Comparison of ENCODE assay signal across 24 cellular contexts in genomic region chr22:37291559-37292298, GRCh38. TPM values are rescaled to one million over a fixed set of nuclear protein-coding genes. Genes with fewer than 3 reads are reported as not detected.
DNase-seq lines count a peak whose midpoint lies in the region; ATAC-seq lines count a peak whose summit lies in the region.
"Had no signal": no experiment of that assay in that cellular context is flagged by ENCODE, and none has a peak within 500 bp of the region (broad histone marks: within the 10 kb centered on the region; RNA-seq: fewer than 3 reads in every experiment).

No MANE protein-coding gene starts in this region.

- POLR2A ChIA-PET in activated CD4-positive, alpha-beta memory T cell treated with anti-CD3 and anti-CD28 coated beads for 36 hours (lab: Charles Lee) = no interaction called here
- POLR2A ChIA-PET in activated CD4-positive, alpha-beta memory T cell treated with anti-CD3 and anti-CD28 coated beads, Interleukin-2, amount 10 ng/mL, durations not matched to agents 7 days and 5 days (lab: Charles Lee) = interaction anchor here (0.8 kb wide), 1 partner anchor 12 kb away, joined by 3 read pairs; no protein-coding TSS in a partner anchor
- POLR2A ChIA-PET in CD4-positive, alpha-beta memory T cell (lab: Charles Lee; ENCODE audit: partially characterized antibody) = interaction anchor here (0.6 to 1.4 kb wide), 4 partner anchors 9 to 18 kb away, joined by 3 to 7 read pairs (median 4); partner anchors contain the start of gene CYTH4
- POLR2A ChIA-PET in activated CD8-positive, alpha-beta T cell treated with anti-CD3 and anti-CD28 coated beads, Interleukin-2, amount 10 ng/mL, durations not matched to agents 7 days and 5 days (lab: Charles Lee) = interaction anchor here (0.5 to 0.7 kb wide), 2 partner anchors 12 to 61 kb away, joined by 3 read pairs; no protein-coding TSS in a partner anchor
- POLR2A ChIA-PET in naive thymus-derived CD4-positive, alpha-beta T cell (lab: Charles Lee) = interaction anchor here (0.9 to 1.6 kb wide), 3 partner anchors 8 to 23 kb away, joined by 3 to 5 read pairs (median 4); no protein-coding TSS in a partner anchor

- no peaks in the 10 kb centered on the region for H3K9me3 ChIP-seq in CD4-positive, alpha-beta memory T cell (ENCODE audit: control insufficient read depth in 1 of 2, low read length in 2 of 2)
- H3K9me3 ChIP-seq in naive thymus-derived CD4-positive, alpha-beta T cell (ENCODE audit: control insufficient read depth in 2 of 3, low read length in 3 of 3) = no peaks in the 10 kb centered on the region
- H3K9me3 ChIP-seq: suprapubic skin had no signal

- no peak for ATAC-seq in activated CD8-positive, alpha-beta T cell treated with anti-CD3 and anti-CD28 coated beads, Interleukin-2, amount 10 ng/mL, durations not matched to agents 7 days and 5 days
- no peak for ATAC-seq in naive thymus-derived CD4-positive, alpha-beta T cell
- ATAC-seq in GM19452 (IDR thresholded peaks at IDR 0.05; ENCODE audit: unreplicated experiment) = no peak
- ATAC-seq: activated T-cell treated with anti-CD3 and anti-CD28 coated beads, Interleukin-2, amount 50 U/mL, for 4 hours; HCT116; left lobe of liver had no signal

- H3K27me3 Mint-ChIP-seq in activated CD4-positive, alpha-beta memory T cell treated with anti-CD3 and anti-CD28 coated beads for 36 hours = no peaks in the 10 kb centered on the region
- H3K27me3 Mint-ChIP-seq in activated CD4-positive, alpha-beta memory T cell treated with anti-CD3 and anti-CD28 coated beads, Interleukin-2, amount 10 ng/mL, durations not matched to agents 7 days and 5 days = no peaks in the 10 kb centered on the region
- H3K27me3 Mint-ChIP-seq in CD4-positive, alpha-beta memory T cell = no peaks in the 10 kb centered on the region
- H3K27me3 Mint-ChIP-seq in activated CD8-positive, alpha-beta T cell treated with anti-CD3 and anti-CD28 coated beads, Interleukin-2, amount 10 ng/mL, durations not matched to agents 7 days and 5 days (ENCODE audit: low read depth) = no peaks in the 10 kb centered on the region
- no peaks in the 10 kb centered on the region for H3K27me3 Mint-ChIP-seq in naive thymus-derived CD4-positive, alpha-beta T cell

- H3K4me1 ChIP-seq in CD4-positive, alpha-beta memory T cell (ENCODE audit: insufficient read depth, low read length) = peaks cover 65% of the 10 kb centered on the region
- H3K4me1 ChIP-seq in naive thymus-derived CD4-positive, alpha-beta T cell (ENCODE audit: control insufficient read depth in 2 of 2, insufficient read depth in 2 of 2, low read length in 2 of 2) = peaks cover 13 to 28% of the 10 kb centered on the region in 2 donors
- H3K4me1 ChIP-seq: suprapubic skin had no signal

- peaks cover 73% of the 10 kb centered on the region for H3K4me1 Mint-ChIP-seq in activated CD4-positive, alpha-beta memory T cell treated with anti-CD3 and anti-CD28 coated beads for 36 hours (ENCODE audit: low read depth)
- peaks cover 77% of the 10 kb centered on the region for H3K4me1 Mint-ChIP-seq in activated CD4-positive, alpha-beta memory T cell treated with anti-CD3 and anti-CD28 coated beads, Interleukin-2, amount 10 ng/mL, durations not matched to agents 7 days and 5 days
- H3K4me1 Mint-ChIP-seq in CD4-positive, alpha-beta memory T cell = peaks cover 30 to 86% (median 64%) of the 10 kb centered on the region in 4 donors
- peaks cover 87% of the 10 kb centered on the region for H3K4me1 Mint-ChIP-seq in activated CD8-positive, alpha-beta T cell treated with anti-CD3 and anti-CD28 coated beads, Interleukin-2, amount 10 ng/mL, durations not matched to agents 7 days and 5 days (ENCODE audit: low read depth)
- peaks cover 57 to 86% (median 82%) of the 10 kb centered on the region in 7 donors for H3K4me1 Mint-ChIP-seq in naive thymus-derived CD4-positive, alpha-beta T cell

- H3K27ac Mint-ChIP-seq in activated CD4-positive, alpha-beta memory T cell treated with anti-CD3 and anti-CD28 coated beads for 36 hours = peak overlapping the region; percentile 55
- H3K27ac Mint-ChIP-seq in activated CD4-positive, alpha-beta memory T cell treated with anti-CD3 and anti-CD28 coated beads, Interleukin-2, amount 10 ng/mL, durations not matched to agents 7 days and 5 days = no peak overlapping the region
- H3K27ac Mint-ChIP-seq in CD4-positive, alpha-beta memory T cell = peak overlapping the region; percentile 35 to 92 (median 68)
- H3K27ac Mint-ChIP-seq in activated CD8-positive, alpha-beta T cell treated with anti-CD3 and anti-CD28 coated beads, Interleukin-2, amount 10 ng/mL, durations not matched to agents 7 days and 5 days = peak overlapping the region; percentile 57
- H3K27ac Mint-ChIP-seq in naive thymus-derived CD4-positive, alpha-beta T cell = peak overlapping the region in 8 of 9 donors; percentile 28 to 74 (median 68)

- no peak for DNase-seq in activated CD4-positive, alpha-beta memory T cell treated with anti-CD3 and anti-CD28 coated beads for 36 hours
- DNase-seq in activated CD4-positive, alpha-beta memory T cell treated with anti-CD3 and anti-CD28 coated beads, Interleukin-2, amount 10 ng/mL, durations not matched to agents 7 days and 5 days = no peak
- no peak for DNase-seq in CD4-positive, alpha-beta memory T cell
- DNase-seq in activated CD8-positive, alpha-beta T cell treated with anti-CD3 and anti-CD28 coated beads, Interleukin-2, amount 10 ng/mL, durations not matched to agents 7 days and 5 days = no peak
- no peak for DNase-seq in naive thymus-derived CD4-positive, alpha-beta T cell
- no peak for DNase-seq in effector CD4-positive, alpha-beta T cell
- no peak for DNase-seq in activated gamma-delta T cell (lab: John Stamatoyannopoulos, UW)
- DNase-seq: activated T-cell treated with anti-CD3 and anti-CD28 coated beads, Interleukin-2, amount 50 U/mL, for 4 hours; amniotic stem cell; heart right ventricle; NCI-H1417 treated with DMSO at 0.1 percent for 48 hours; NK-92 treated with Interleukin-12 subunit alpha and Interleukin-12 subunit beta, amount 100 ng/mL, for 24 hours; SIG-M5 had no signal

- H3K36me3 ChIP-seq in CD4-positive, alpha-beta memory T cell (ENCODE audit: insufficient read depth, low read length) = peaks cover 79% of the 10 kb centered on the region
- peaks cover 21 to 91% (median 32%) of the 10 kb centered on the region in 3 experiments for H3K36me3 ChIP-seq in naive thymus-derived CD4-positive, alpha-beta T cell (ENCODE audit: control insufficient read depth in 2 of 3, insufficient read depth in 3 of 3, low read length in 3 of 3)
- H3K36me3 ChIP-seq: suprapubic skin had no signal

- no peak overlapping the region for H3K27ac ChIP-seq in CD4-positive, alpha-beta memory T cell (ENCODE audit: low read depth, low read length)
- H3K27ac ChIP-seq in naive thymus-derived CD4-positive, alpha-beta T cell (ENCODE audit: low read depth, low read length) = no peak overlapping the region
- H3K27ac ChIP-seq: epithelial cell of prostate, heart right ventricle, suprapubic skin had no signal

- peaks cover 37% of the 10 kb centered on the region for H3K36me3 Mint-ChIP-seq in activated CD4-positive, alpha-beta memory T cell treated with anti-CD3 and anti-CD28 coated beads for 36 hours
- peaks cover 85% of the 10 kb centered on the region for H3K36me3 Mint-ChIP-seq in activated CD4-positive, alpha-beta memory T cell treated with anti-CD3 and anti-CD28 coated beads, Interleukin-2, amount 10 ng/mL, durations not matched to agents 7 days and 5 days (ENCODE audit: low read depth)
- peaks cover 59 to 82% of the 10 kb centered on the region in 2 donors for H3K36me3 Mint-ChIP-seq in CD4-positive, alpha-beta memory T cell
- peaks cover 88% of the 10 kb centered on the region for H3K36me3 Mint-ChIP-seq in activated CD8-positive, alpha-beta T cell treated with anti-CD3 and anti-CD28 coated beads, Interleukin-2, amount 10 ng/mL, durations not matched to agents 7 days and 5 days (ENCODE audit: low read depth)
- peaks cover 19 to 71% (median 52%) of the 10 kb centered on the region in 5 donors for H3K36me3 Mint-ChIP-seq in naive thymus-derived CD4-positive, alpha-beta T cell

- H3K27me3 ChIP-seq in CD4-positive, alpha-beta memory T cell (ENCODE audit: insufficient read depth, low read length) = no peaks in the 10 kb centered on the region
- H3K27me3 ChIP-seq in naive thymus-derived CD4-positive, alpha-beta T cell (ENCODE audit: control insufficient read depth in 2 of 2, insufficient read depth in 2 of 2, low read length in 2 of 2) = no peaks in the 10 kb centered on the region

- H3K4me3 Mint-ChIP-seq in activated CD4-positive, alpha-beta memory T cell treated with anti-CD3 and anti-CD28 coated beads for 36 hours = no peak overlapping the region
- no peak overlapping the region for H3K4me3 Mint-ChIP-seq in activated CD4-positive, alpha-beta memory T cell treated with anti-CD3 and anti-CD28 coated beads, Interleukin-2, amount 10 ng/mL, durations not matched to agents 7 days and 5 days
- no peak overlapping the region for H3K4me3 Mint-ChIP-seq in CD4-positive, alpha-beta memory T cell
- no peak overlapping the region for H3K4me3 Mint-ChIP-seq in activated CD8-positive, alpha-beta T cell treated with anti-CD3 and anti-CD28 coated beads, Interleukin-2, amount 10 ng/mL, durations not matched to agents 7 days and 5 days
- H3K4me3 Mint-ChIP-seq in naive thymus-derived CD4-positive, alpha-beta T cell = no peak overlapping the region
- H3K4me3 Mint-ChIP-seq: activated T-cell treated with anti-CD3 and anti-CD28 coated beads, Interleukin-2, amount 50 U/mL, for 4 hours had no signal

- intact Hi-C loops in activated CD4-positive, alpha-beta memory T cell treated with anti-CD3 and anti-CD28 coated beads for 36 hours (cut with micrococcal nuclease) = no loop called here
- intact Hi-C loops in CD4-positive, alpha-beta memory T cell (cut with micrococcal nuclease) = no loop called here
- intact Hi-C loops in naive thymus-derived CD4-positive, alpha-beta T cell (cut with micrococcal nuclease) = no loop called here

- H3K9me3 Mint-ChIP-seq in activated CD4-positive, alpha-beta memory T cell treated with anti-CD3 and anti-CD28 coated beads for 36 hours = no peaks in the 10 kb centered on the region
- no peaks in the 10 kb centered on the region for H3K9me3 Mint-ChIP-seq in activated CD4-positive, alpha-beta memory T cell treated with anti-CD3 and anti-CD28 coated beads, Interleukin-2, amount 10 ng/mL, durations not matched to agents 7 days and 5 days
- peaks cover 0 to 3% (median 0%) of the 10 kb centered on the region in 8 donors for H3K9me3 Mint-ChIP-seq in CD4-positive, alpha-beta memory T cell
- no peaks in the 10 kb centered on the region for H3K9me3 Mint-ChIP-seq in activated CD8-positive, alpha-beta T cell treated with anti-CD3 and anti-CD28 coated beads, Interleukin-2, amount 10 ng/mL, durations not matched to agents 7 days and 5 days (ENCODE audit: insufficient read depth)
- peaks cover 0 to 4% (median 0%) of the 10 kb centered on the region in 11 donors for H3K9me3 Mint-ChIP-seq in naive thymus-derived CD4-positive, alpha-beta T cell
- H3K9me3 Mint-ChIP-seq: activated T-cell treated with anti-CD3 and anti-CD28 coated beads, Interleukin-2, amount 50 U/mL, for 4 hours had no signal

- CTCF ChIA-PET in activated CD4-positive, alpha-beta memory T cell treated with anti-CD3 and anti-CD28 coated beads for 36 hours (lab: Charles Lee) = interaction anchor here (0.6 to 1.1 kb wide), 4 partner anchors 8 to 181 kb away, joined by 3 read pairs; no protein-coding TSS in a partner anchor
- CTCF ChIA-PET in activated CD4-positive, alpha-beta memory T cell treated with anti-CD3 and anti-CD28 coated beads, Interleukin-2, amount 10 ng/mL, durations not matched to agents 7 days and 5 days (lab: Charles Lee) = no interaction called here
- CTCF ChIA-PET in CD4-positive, alpha-beta memory T cell (lab: Charles Lee; ENCODE audit: partially characterized antibody) = interaction anchor here (1.3 kb wide), 1 partner anchor 25 kb away, joined by 3 read pairs; no protein-coding TSS in a partner anchor
- CTCF ChIA-PET in activated CD8-positive, alpha-beta T cell treated with anti-CD3 and anti-CD28 coated beads, Interleukin-2, amount 10 ng/mL, durations not matched to agents 7 days and 5 days (lab: Charles Lee) = interaction anchor here (1.6 to 1.8 kb wide), 2 partner anchors 14 to 31 kb away, joined by 3 to 4 read pairs; no protein-coding TSS in a partner anchor
- CTCF ChIA-PET in naive thymus-derived CD4-positive, alpha-beta T cell (lab: Charles Lee) = no interaction called here

- no peak overlapping the region for H3K4me3 ChIP-seq in CD4-positive, alpha-beta memory T cell (ENCODE audit: low read length in 2 of 2)
- no peak overlapping the region for H3K4me3 ChIP-seq in naive thymus-derived CD4-positive, alpha-beta T cell (ENCODE audit: low read length)
- H3K4me3 ChIP-seq: heart right ventricle, suprapubic skin had no signal

RNA-seq across cellular contexts. Expression of gene CYTH4, which starts 9.4 kb away (rescaled TPM):
- 10 to 100 TPM; 58.7 to 60.5 TPM for total RNA-seq in activated CD4-positive, alpha-beta memory T cell treated with anti-CD3 and anti-CD28 coated beads for 36 hours
- 100 to 1,000 TPM; 114 to 126 TPM for total RNA-seq in activated CD4-positive, alpha-beta memory T cell treated with anti-CD3 and anti-CD28 coated beads, Interleukin-2, amount 10 ng/mL, durations not matched to agents 7 days and 5 days
- 100 to 1,000 TPM; 169 to 177 TPM for total RNA-seq in CD4-positive, alpha-beta memory T cell
- 10 to 100 TPM; 39.4 to 57.0 TPM for polyA plus RNA-seq in CD4-positive, alpha-beta memory T cell
- total RNA-seq in activated CD8-positive, alpha-beta T cell treated with anti-CD3 and anti-CD28 coated beads, Interleukin-2, amount 10 ng/mL, durations not matched to agents 7 days and 5 days = 100 to 1,000 TPM; 107 to 114 TPM
- total RNA-seq in naive thymus-derived CD4-positive, alpha-beta T cell = 100 to 1,000 TPM; 123 to 227 (median 214) TPM
- 10 to 100 TPM; 49.5 to 71.1 TPM for polyA plus RNA-seq in naive thymus-derived CD4-positive, alpha-beta T cell
- total RNA-seq: A673, bronchial epithelial cell, MCF 10A, NCI-H460 had no signal
- polyA plus RNA-seq: BJ, neural cell had no signal

RNA-seq across cellular contexts. Expression of gene RAC2, which starts 47.7 kb away (rescaled TPM):
- total RNA-seq in activated CD4-positive, alpha-beta memory T cell treated with anti-CD3 and anti-CD28 coated beads for 36 hours = 100 to 1,000 TPM; 714 to 727 TPM
- total RNA-seq in activated CD4-positive, alpha-beta memory T cell treated with anti-CD3 and anti-CD28 coated beads, Interleukin-2, amount 10 ng/mL, durations not matched to agents 7 days and 5 days = 1,000 to 10,000 TPM in 1 of 2 experiments, 100 to 1,000 TPM in 1; 984 to 1,005 TPM
- total RNA-seq in CD4-positive, alpha-beta memory T cell = 100 to 1,000 TPM; 304 to 318 TPM
- 100 to 1,000 TPM; 724 to 917 TPM for polyA plus RNA-seq in CD4-positive, alpha-beta memory T cell
- 1,000 to 10,000 TPM; 1,167 to 1,252 TPM for total RNA-seq in activated CD8-positive, alpha-beta T cell treated with anti-CD3 and anti-CD28 coated beads, Interleukin-2, amount 10 ng/mL, durations not matched to agents 7 days and 5 days
- total RNA-seq in naive thymus-derived CD4-positive, alpha-beta T cell = 100 to 1,000 TPM; 263 to 886 (median 301) TPM
- 100 to 1,000 TPM; 838 to 852 TPM for polyA plus RNA-seq in naive thymus-derived CD4-positive, alpha-beta T cell
- polyA plus RNA-seq: neural cell had no signal

Comparison
In these comparisons a context has a peak if more than half of its experiments do, and no peak if none do; other contexts are left out.
1. CTCF ChIA-PET loops: an anchor here in activated CD4-positive, alpha-beta memory T cell treated with anti-CD3 and anti-CD28 coated beads for 36 hours (0.6 to 1.1 kb wide), CD4-positive, alpha-beta memory T cell (1.3 kb wide) and activated CD8-positive, alpha-beta T cell treated with anti-CD3 and anti-CD28 coated beads, Interleukin-2, amount 10 ng/mL, durations not matched to agents 7 days and 5 days (1.6 to 1.8 kb wide); none called in activated CD4-positive, alpha-beta memory T cell treated with anti-CD3 and anti-CD28 coated beads, Interleukin-2, amount 10 ng/mL, durations not matched to agents 7 days and 5 days and naive thymus-derived CD4-positive, alpha-beta T cell.